1 cellular context compared by ENCODE assay signal in genomic region chr2:73268831-73269685, GRCh38.
TF ChIP-seq lines count a peak whose summit lies in the region.

No MANE protein-coding gene starts in this region.

TF ChIP-seq in HEK293, 187 proteins besides CTCF, POLR2A, EP300 and RAD21 (continued from another document):
- TF ChIP-seq ZSCAN5A (tag by site-specific recombination; IDR thresholded peaks at IDR 0.05) (no peak), ZNF660 (tag by site-specific recombination; IDR thresholded peaks at IDR 0.05) (peak; percentile 47; the same call in 1 of the 2 replicates), ZNF211 (tag by site-specific recombination; IDR thresholded peaks at IDR 0.05; ENCODE audit: low read depth) (no peak), ZNF280D (tag by site-specific recombination; IDR thresholded peaks at IDR 0.05) (no peak), ZNF335 (tag by site-specific recombination; conservative IDR thresholded peaks at IDR 0.05) (peak; percentile 42; the same call in 1 of the 2 replicates), ZBTB8A (tag by site-specific recombination; IDR thresholded peaks at IDR 0.05) (peak; percentile 68), ZNF544 (tag by site-specific recombination; IDR thresholded peaks at IDR 0.05) (no peak), KLF16 (tag by site-specific recombination; IDR thresholded peaks at IDR 0.05) (no peak), ZNF692 (tag by site-specific recombination; IDR thresholded peaks at IDR 0.05) (peak; percentile 13; the same call in 1 of the 2 replicates), BCL6B (tag by site-specific recombination; IDR thresholded peaks at IDR 0.05) (no peak), ZNF600 (tag by site-specific recombination; IDR thresholded peaks at IDR 0.05) (no peak), ZNF626 (tag by site-specific recombination; IDR thresholded peaks at IDR 0.05) (no peak), ZNF10 (tag by site-specific recombination; IDR thresholded peaks at IDR 0.05) (0 out of 2 replicates have a peak, but pooled peaks have one; percentile 21), ZBTB17 (tag by site-specific recombination; IDR thresholded peaks at IDR 0.05) (peak; percentile 98), ZNF394 (tag by site-specific recombination; IDR thresholded peaks at IDR 0.05; ENCODE audit: borderline replicate concordance) (peak; percentile 80; the same call in 1 of the 2 replicates), FEZF1 (tag by site-specific recombination; IDR thresholded peaks at IDR 0.05) (no peak), ZSCAN23 (tag by site-specific recombination; IDR thresholded peaks at IDR 0.05) (no peak), SALL2 (tag by site-specific recombination; IDR thresholded peaks at IDR 0.05; ENCODE audit: borderline replicate concordance) (no peak), ZNF777 (tag by site-specific recombination; IDR thresholded peaks at IDR 0.05; ENCODE audit: borderline replicate concordance) (peak; percentile 8; the same call in 1 of the 2 replicates), KLF8 (tag by site-specific recombination; IDR thresholded peaks at IDR 0.05) (no peak), ZNF837 (tag by site-specific recombination; IDR thresholded peaks at IDR 0.05) (no peak), ZNF560 (tag by site-specific recombination; IDR thresholded peaks at IDR 0.05; ENCODE audit: borderline replicate concordance) (peak; percentile 36; the same call in 1 of the 2 replicates)
